In genomic region chr2:217011576-217011975, GRCh38 we compare ENCODE assay signal across 22 cellular contexts.
"Had no signal": no experiment of that assay in that cellular context is flagged by ENCODE, and none has a peak within 500 bp of the region (broad histone marks: within the 10 kb centered on the region; RNA-seq: fewer than 3 reads in every experiment).

No MANE protein-coding gene starts in this region.

- H3K9me3 ChIP-seq: colonic mucosa, esophagus squamous epithelium, gastrocnemius medialis, gastroesophageal sphincter, heart left ventricle, heart right ventricle had no signal

- H3K36me3 ChIP-seq: colonic mucosa, esophagus squamous epithelium, gastrocnemius medialis, gastroesophageal sphincter, heart left ventricle, heart right ventricle had no signal

- H3K4me3 ChIP-seq: colonic mucosa, coronary artery, dorsolateral prefrontal cortex, esophagus squamous epithelium, gastrocnemius medialis, gastroesophageal sphincter, heart left ventricle, heart right ventricle had no signal

- H3K27ac ChIP-seq: colonic mucosa, coronary artery, dorsolateral prefrontal cortex, epithelial cell of prostate, esophagus squamous epithelium, foreskin keratinocyte, gastrocnemius medialis, gastroesophageal sphincter, heart left ventricle, heart right ventricle had no signal

- DNase-seq: colonic mucosa; cortex of kidney; dermis blood vessel endothelial cell; dorsolateral prefrontal cortex; effector CD4-positive, alpha-beta T cell; effector CD8-positive, alpha-beta T cell; effector memory CD4-positive, alpha-beta T cell; effector memory CD8-positive, alpha-beta T cell; endodermal cell; erythroblast; esophagus squamous epithelium; foreskin fibroblast; foreskin keratinocyte; foreskin melanocyte; gastrocnemius medialis; glutamatergic neuron; heart left ventricle; heart right ventricle had no signal

- H3K27ac Mint-ChIP-seq: dendritic cell treated with granulocyte-macrophage colony-stimulating factor and Interleukin-4, amounts not matched to agents 40 ng/mL and 50 ng/mL, for 4 days; effector memory CD8-positive, alpha-beta T cell; endodermal cell had no signal

- H3K27me3 ChIP-seq: colonic mucosa, esophagus squamous epithelium, gastrocnemius medialis, gastroesophageal sphincter, heart left ventricle, heart right ventricle had no signal

- H3K4me1 ChIP-seq: colonic mucosa, esophagus squamous epithelium, foreskin keratinocyte, gastrocnemius medialis, gastroesophageal sphincter had no signal

- H3K9me3 Mint-ChIP-seq: dendritic cell treated with granulocyte-macrophage colony-stimulating factor and Interleukin-4, amounts not matched to agents 40 ng/mL and 50 ng/mL, for 4 days; endodermal cell had no signal

- H3K4me3 Mint-ChIP-seq: dendritic cell treated with granulocyte-macrophage colony-stimulating factor and Interleukin-4, amounts not matched to agents 40 ng/mL and 50 ng/mL, for 4 days; effector memory CD8-positive, alpha-beta T cell; endodermal cell had no signal
